Comparison of ENCODE assay signal across 1 cellular context in genomic region chr1:5430911-5431310, GRCh38.
TF ChIP-seq lines count a peak whose summit lies in the region.

No MANE protein-coding gene starts in this region.

TF ChIP-seq in HepG2, 621 proteins besides CTCF, POLR2A, EP300 and RAD21 (continued from another document and continues in another):
- no peak for TF ChIP-seq ZNF784 (CRISPR knock-in tag; IDR thresholded peaks at IDR 0.05; ENCODE audit: borderline replicate concordance)
- TF ChIP-seq MTF1 (CRISPR knock-in tag; IDR thresholded peaks at IDR 0.05) = no peak
- no peak for TF ChIP-seq SOX6 (IDR thresholded peaks at IDR 0.05)
- peak; percentile 71 for TF ChIP-seq SOX6 (CRISPR knock-in tag; IDR thresholded peaks at IDR 0.05)
- no peak for TF ChIP-seq REXO4 (CRISPR knock-in tag; IDR thresholded peaks at IDR 0.05; ENCODE audit: borderline replicate concordance)
- TF ChIP-seq ZBTB46 (CRISPR knock-in tag; IDR thresholded peaks at IDR 0.05; ENCODE audit: borderline replicate concordance) = no peak
- TF ChIP-seq ZNF530 (CRISPR knock-in tag; IDR thresholded peaks at IDR 0.05; ENCODE audit: low read depth) = no peak
- TF ChIP-seq ARID5B (CRISPR knock-in tag; IDR thresholded peaks at IDR 0.05) = peak; percentile 76
- no peak for TF ChIP-seq JUND (CRISPR knock-in tag; IDR thresholded peaks at IDR 0.05)
- TF ChIP-seq GTF2F1 (IDR thresholded peaks at IDR 0.05; ENCODE audit: low read length) = no peak
- TF ChIP-seq HMG20B (CRISPR knock-in tag; conservative IDR thresholded peaks at IDR 0.05) = peak; percentile 67; the same call in 1 of the 2 replicates
- TF ChIP-seq SKI (IDR thresholded peaks at IDR 0.05; ENCODE audit: partially characterized antibody) = peak; percentile 73
- TF ChIP-seq ZFP41 (CRISPR knock-in tag; IDR thresholded peaks at IDR 0.05; ENCODE audit: borderline replicate concordance) = no peak
- TF ChIP-seq ZNF281 (CRISPR knock-in tag; IDR thresholded peaks at IDR 0.05; ENCODE audit: borderline replicate concordance) = peak; percentile 76; the same call in 1 of the 2 replicates
- TF ChIP-seq AHDC1 (CRISPR knock-in tag; IDR thresholded peaks at IDR 0.05; ENCODE audit: borderline replicate concordance) = peak; percentile 68; the same call in 1 of the 2 replicates
- no peak for TF ChIP-seq ZNF607 (CRISPR knock-in tag; IDR thresholded peaks at IDR 0.05; ENCODE audit: borderline replicate concordance)
- no peak for TF ChIP-seq HNRNPLL (IDR thresholded peaks at IDR 0.05; ENCODE audit: low read depth, low read length, poor library complexity, severe bottlenecking)
- TF ChIP-seq TFAP4 (IDR thresholded peaks at IDR 0.05; ENCODE audit: borderline replicate concordance, low read depth) = peak; percentile 78
- no peak for TF ChIP-seq ZNF776 (CRISPR knock-in tag; IDR thresholded peaks at IDR 0.05)
- no peak for TF ChIP-seq PLSCR1 (CRISPR knock-in tag; IDR thresholded peaks at IDR 0.05; ENCODE audit: borderline replicate concordance)
- no peak for TF ChIP-seq U2AF1 (optimal IDR thresholded peaks at IDR 0.05; ENCODE audit: low read depth, low read length)
- peak; percentile 82 for TF ChIP-seq TCF7 (IDR thresholded peaks at IDR 0.05; ENCODE audit: low read depth)
- 0 out of 2 replicates have a peak, but pooled peaks have one; percentile 18 for TF ChIP-seq ELF1 (CRISPR knock-in tag; IDR thresholded peaks at IDR 0.05)
- peak; percentile 67 for TF ChIP-seq FOSL2 (CRISPR knock-in tag; IDR thresholded peaks at IDR 0.05)
- no peak for TF ChIP-seq ZNF10 (CRISPR knock-in tag; IDR thresholded peaks at IDR 0.05; ENCODE audit: borderline replicate concordance, low read depth)
- TF ChIP-seq ZNF816 (CRISPR knock-in tag; IDR thresholded peaks at IDR 0.05; ENCODE audit: borderline replicate concordance) = no peak
- TF ChIP-seq BCL3 (CRISPR knock-in tag; IDR thresholded peaks at IDR 0.05) = no peak
- TF ChIP-seq PHF8 (CRISPR knock-in tag; IDR thresholded peaks at IDR 0.05) = no peak
- TF ChIP-seq SNAI1 (CRISPR knock-in tag; IDR thresholded peaks at IDR 0.05; ENCODE audit: borderline replicate concordance) = no peak
- no peak for TF ChIP-seq NFE2L1 (CRISPR knock-in tag; IDR thresholded peaks at IDR 0.05; ENCODE audit: borderline replicate concordance)
- no peak for TF ChIP-seq NFYB (CRISPR knock-in tag; IDR thresholded peaks at IDR 0.05)
- TF ChIP-seq KAT8 (CRISPR knock-in tag; IDR thresholded peaks at IDR 0.05) = no peak
- TF ChIP-seq GFI1 (CRISPR knock-in tag; IDR thresholded peaks at IDR 0.05; ENCODE audit: borderline replicate concordance) = peak; percentile 75
- TF ChIP-seq RFX3 (CRISPR knock-in tag; IDR thresholded peaks at IDR 0.05) = no peak
- TF ChIP-seq SPEN (CRISPR knock-in tag; IDR thresholded peaks at IDR 0.05; ENCODE audit: low read depth) = no peak
- TF ChIP-seq ZNF335 (CRISPR knock-in tag; IDR thresholded peaks at IDR 0.05) = no peak
- TF ChIP-seq ZFP36 (IDR thresholded peaks at IDR 0.05; ENCODE audit: borderline replicate concordance, low read depth, low read length, partially characterized antibody) = no peak
- TF ChIP-seq SP5 (CRISPR knock-in tag; IDR thresholded peaks at IDR 0.05; ENCODE audit: borderline replicate concordance, low read depth) = no peak
- no peak for TF ChIP-seq HOXA5 (CRISPR knock-in tag; IDR thresholded peaks at IDR 0.05)
- TF ChIP-seq TAF1 (CRISPR knock-in tag; IDR thresholded peaks at IDR 0.05) = no peak
- no peak for TF ChIP-seq CBX2 (IDR thresholded peaks at IDR 0.05; ENCODE audit: low read depth, low read length)
- TF ChIP-seq CBX2 (CRISPR knock-in tag; IDR thresholded peaks at IDR 0.05; ENCODE audit: low read depth) = no peak
- no peak for TF ChIP-seq KDM4B (CRISPR knock-in tag; IDR thresholded peaks at IDR 0.05)
- no peak for TF ChIP-seq THYN1 (CRISPR knock-in tag; IDR thresholded peaks at IDR 0.05; ENCODE audit: borderline replicate concordance, low read depth)
- TF ChIP-seq ZSCAN25 (CRISPR knock-in tag; IDR thresholded peaks at IDR 0.05) = no peak
- TF ChIP-seq MAZ (IDR thresholded peaks at IDR 0.05; ENCODE audit: borderline replicate concordance, low read depth, low read length) = no peak
- TF ChIP-seq MAZ (CRISPR knock-in tag; IDR thresholded peaks at IDR 0.05; ENCODE audit: low read depth) = no peak
- no peak for TF ChIP-seq ZBTB34 (CRISPR knock-in tag; IDR thresholded peaks at IDR 0.05)
